2 cellular contexts compared by ENCODE assay signal in the genomic region with DNA sequence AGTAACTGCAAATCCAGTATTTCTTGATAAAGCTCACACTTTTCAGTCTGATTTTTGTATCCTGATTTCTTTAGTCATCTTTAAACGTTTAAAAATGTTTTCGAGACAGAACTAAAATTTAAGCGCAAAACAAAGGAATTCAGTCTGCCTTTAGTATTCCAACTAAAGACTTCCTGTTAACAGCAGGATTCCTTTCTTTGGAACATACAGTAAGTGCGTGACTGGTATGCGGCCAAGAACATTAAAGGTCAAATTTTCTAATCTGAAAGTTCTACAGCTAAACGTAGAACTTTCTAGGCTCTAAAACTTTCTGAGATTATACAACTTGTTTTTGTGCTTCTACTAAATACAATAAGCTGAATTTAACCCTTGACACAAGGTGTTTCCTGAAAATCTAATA.
TF ChIP-seq lines count a peak whose summit lies in the region.

No MANE protein-coding gene starts in this region.

TF ChIP-seq in liver, 16 proteins besides CTCF, POLR2A, EP300 and RAD21:
- TF ChIP-seq YY1 (IDR thresholded peaks at IDR 0.05) (no peak), SP1 (IDR thresholded peaks at IDR 0.05) (peak; percentile 33), HNF4A (conservative IDR thresholded peaks at IDR 0.05) (peak in 1 of 2 donors; percentile 16), NR2F2 (IDR thresholded peaks at IDR 0.05) (peak; percentile 92)

TF ChIP-seq in HepG2, 621 proteins besides CTCF, POLR2A, EP300 and RAD21:
- TF ChIP-seq, protein P1, sequence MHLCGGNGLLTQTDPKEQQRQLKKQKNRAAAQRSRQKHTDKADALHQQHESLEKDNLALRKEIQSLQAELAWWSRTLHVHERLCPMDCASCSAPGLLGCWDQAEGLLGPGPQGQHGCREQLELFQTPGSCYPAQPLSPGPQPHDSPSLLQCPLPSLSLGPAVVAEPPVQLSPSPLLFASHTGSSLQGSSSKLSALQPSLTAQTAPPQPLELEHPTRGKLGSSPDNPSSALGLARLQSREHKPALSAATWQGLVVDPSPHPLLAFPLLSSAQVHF (CRISPR knock-in tag; IDR thresholded peaks at IDR 0.05), result no peak
- no peak for TF ChIP-seq ZNF33B (CRISPR knock-in tag; IDR thresholded peaks at IDR 0.05)
- no peak for TF ChIP-seq GPN1 (CRISPR knock-in tag; IDR thresholded peaks at IDR 0.05; ENCODE audit: borderline replicate concordance)
- TF ChIP-seq ZNF136 (CRISPR knock-in tag; IDR thresholded peaks at IDR 0.05; ENCODE audit: low read depth), result no peak
- no peak for TF ChIP-seq ZNF530 (CRISPR knock-in tag; IDR thresholded peaks at IDR 0.05; ENCODE audit: low read depth)
- no peak for TF ChIP-seq SSRP1 (CRISPR knock-in tag; IDR thresholded peaks at IDR 0.05)
- TF ChIP-seq ZNF3 (CRISPR knock-in tag; IDR thresholded peaks at IDR 0.05), result no peak
- TF ChIP-seq, protein P2, sequence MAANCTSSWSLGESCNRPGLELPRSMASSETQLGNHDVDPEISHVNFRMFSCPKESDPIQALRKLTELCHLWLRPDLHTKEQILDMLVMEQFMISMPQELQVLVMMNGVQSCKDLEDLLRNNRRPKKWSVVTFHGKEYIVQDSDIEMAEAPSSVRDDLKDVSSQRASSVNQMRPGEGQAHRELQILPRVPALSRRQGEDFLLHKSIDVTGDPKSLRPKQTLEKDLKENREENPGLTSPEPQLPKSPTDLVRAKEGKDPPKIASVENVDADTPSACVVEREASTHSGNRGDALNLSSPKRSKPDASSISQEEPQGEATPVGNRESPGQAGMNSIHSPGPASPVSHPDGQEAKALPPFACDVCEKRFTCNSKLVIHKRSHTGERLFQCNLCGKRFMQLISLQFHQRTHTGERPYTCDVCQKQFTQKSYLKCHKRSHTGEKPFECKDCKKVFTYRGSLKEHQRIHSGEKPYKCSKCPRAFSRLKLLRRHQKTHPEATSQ (CRISPR knock-in tag; IDR thresholded peaks at IDR 0.05; ENCODE audit: borderline replicate concordance), result no peak
- TF ChIP-seq, protein P3, sequence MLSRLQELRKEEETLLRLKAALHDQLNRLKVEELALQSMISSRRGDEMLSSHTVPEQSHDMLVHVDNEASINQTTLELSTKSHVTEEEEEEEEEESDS (CRISPR knock-in tag; IDR thresholded peaks at IDR 0.05; ENCODE audit: borderline replicate concordance), result no peak
- no peak for TF ChIP-seq ZSCAN12 (CRISPR knock-in tag; IDR thresholded peaks at IDR 0.05)
- no peak for TF ChIP-seq NFAT5 (CRISPR knock-in tag; IDR thresholded peaks at IDR 0.05)
- no peak for TF ChIP-seq ZNF432 (CRISPR knock-in tag; IDR thresholded peaks at IDR 0.05; ENCODE audit: borderline replicate concordance)
- no peak for TF ChIP-seq ZNF782 (CRISPR knock-in tag; IDR thresholded peaks at IDR 0.05; ENCODE audit: borderline replicate concordance)
- no peak for TF ChIP-seq SNRNP70 (IDR thresholded peaks at IDR 0.05; ENCODE audit: low read depth, low read length)
- no peak for TF ChIP-seq MXD4 (CRISPR knock-in tag; IDR thresholded peaks at IDR 0.05)
- no peak for TF ChIP-seq RORA (CRISPR knock-in tag; IDR thresholded peaks at IDR 0.05)
- no peak for TF ChIP-seq ZNF564 (CRISPR knock-in tag; IDR thresholded peaks at IDR 0.05)
- no peak for TF ChIP-seq CEBPZ (IDR thresholded peaks at IDR 0.05; ENCODE audit: low read length)
TF ChIP-seq in HepG2: peak in this region for 0.
